Comparison of ENCODE assay signal across 2 cellular contexts in genomic region chr2:218186876-218187649, GRCh38.
TF ChIP-seq lines count a peak whose summit lies in the region.

No MANE protein-coding gene starts in this region.

TF ChIP-seq in A549, 52 proteins besides CTCF, POLR2A, EP300 and RAD21 (continued from another document):
- TF ChIP-seq HMGXB4 (CRISPR knock-in tag; IDR thresholded peaks at IDR 0.05; ENCODE audit: borderline replicate concordance) (no peak), JUNB (IDR thresholded peaks at IDR 0.05) (no peak), NPAS2 (CRISPR knock-in tag; IDR thresholded peaks at IDR 0.05; ENCODE audit: borderline replicate concordance) (no peak), KDM5A (IDR thresholded peaks at IDR 0.05) (no peak), ZSCAN20 (CRISPR knock-in tag; IDR thresholded peaks at IDR 0.05) (no peak)

TF ChIP-seq in HCT116, 20 proteins besides CTCF, POLR2A, EP300 and RAD21 (continued from another document):
- TF ChIP-seq REST (IDR thresholded peaks at IDR 0.05; ENCODE audit: low read depth) (no peak), ATF3 (IDR thresholded peaks at IDR 0.05) (no peak), YY1 (IDR thresholded peaks at IDR 0.05; ENCODE audit: extremely low read depth, insufficient replicate concordance, low read depth, low read length) (no peak), TCF7L2 (IDR thresholded peaks at IDR 0.05; ENCODE audit: borderline replicate concordance, extremely low read depth, insufficient read depth, insufficient read length) (no peak), EZH2 (IDR thresholded peaks at IDR 0.05) (no peak)
